ENCODE assay signal across 8 cellular contexts in the genomic region with DNA sequence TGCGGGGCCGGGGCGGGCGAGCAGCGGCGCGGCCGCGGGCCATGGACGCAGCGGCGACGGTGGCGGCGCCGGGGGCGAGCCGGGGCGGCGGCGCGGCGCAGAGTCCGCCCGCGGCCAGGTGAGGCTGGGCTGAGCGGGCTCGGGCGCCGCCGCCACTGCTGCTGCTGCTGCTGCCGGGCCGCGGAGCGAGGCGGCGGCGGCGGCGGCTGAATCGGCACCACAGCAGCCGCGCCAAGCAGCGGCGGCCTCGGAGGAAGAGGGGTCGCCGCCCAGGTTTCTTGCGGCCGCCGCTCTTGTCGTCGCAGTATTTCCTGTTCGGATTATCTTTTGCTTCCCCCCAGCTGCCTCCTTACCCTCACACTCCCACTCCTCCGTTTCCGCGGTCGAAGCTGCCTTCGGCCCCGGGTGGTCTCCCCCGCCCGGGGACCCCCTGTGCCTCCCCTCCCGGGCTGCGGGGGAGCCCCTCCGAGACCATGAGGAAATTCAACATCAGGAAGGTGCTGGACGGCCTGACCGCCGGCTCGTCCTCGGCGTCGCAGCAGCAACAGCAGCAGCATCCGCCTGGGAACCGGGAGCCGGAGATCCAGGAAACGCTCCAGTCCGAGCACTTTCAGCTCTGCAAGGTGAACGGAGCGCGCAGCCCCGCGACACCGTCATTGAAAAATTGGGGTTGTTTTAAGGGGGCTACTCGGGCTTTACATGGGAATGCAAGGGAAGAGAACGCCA. TPM values are rescaled to one million over a fixed set of nuclear protein-coding genes. Genes with fewer than 3 reads are reported as not detected.
DNase-seq lines count a peak whose midpoint lies in the region; ATAC-seq and TF ChIP-seq lines count a peak whose summit lies in the region.

A gene (plus strand): TSS at position 358 of the 726 bp plus-strand sequence. CDS start 116 bp downstream, at position 474.

- intact Hi-C loops in mucosa of descending colon (cut with DNase I, micrococcal nuclease): no loop called here

- peaks cover 14 to 24% of the 10 kb centered on the region in 2 donors for H3K4me1 Mint-ChIP-seq in stimulated activated naive B cell treated with anti-CD40 and anti-IgM and Interleukin-4, amounts not matched to agents 10 μg/mL and 1 μg/mL and 100 μg/mL, for 72 hours

- peak within 1 kb of the TSS; percentile 92 to 98 for H3K4me3 Mint-ChIP-seq in stimulated activated naive B cell treated with anti-CD40 and anti-IgM and Interleukin-4, amounts not matched to agents 10 μg/mL and 1 μg/mL and 100 μg/mL, for 72 hours

- H3K4me3 ChIP-seq in epithelial cell of esophagus (ENCODE audit: low read length): peak within 1 kb of the TSS; percentile 88
- H3K4me3 ChIP-seq in mucosa of descending colon: peak within 1 kb of the TSS; percentile 65

- no peaks in the 10 kb centered on the region for H3K36me3 Mint-ChIP-seq in stimulated activated naive B cell treated with anti-CD40 and anti-IgM and Interleukin-4, amounts not matched to agents 10 μg/mL and 1 μg/mL and 100 μg/mL, for 72 hours

- H3K27ac Mint-ChIP-seq in stimulated activated naive B cell treated with anti-CD40 and anti-IgM and Interleukin-4, amounts not matched to agents 10 μg/mL and 1 μg/mL and 100 μg/mL, for 72 hours: peak within 1 kb of the TSS; percentile 97

- TF ChIP-seq CTCF in epithelial cell of esophagus (IDR thresholded peaks at IDR 0.05; ENCODE audit: insufficient read depth, low read depth, low read length, missing control alignments): no peak
- TF ChIP-seq CTCF in mucosa of descending colon (IDR thresholded peaks at IDR 0.05): no peak

- ATAC-seq in HG02885 (IDR thresholded peaks at IDR 0.05; ENCODE audit: poor library complexity, unreplicated experiment): peak; percentile 34
- ATAC-seq in mucosa of descending colon: peak; percentile 24
- peak; percentile 33 to 41 for ATAC-seq in stimulated activated naive B cell treated with anti-CD40 and anti-IgM and Interleukin-4, amounts not matched to agents 10 μg/mL and 1 μg/mL and 100 μg/mL, for 72 hours (replicated peaks)

- no peaks in the 10 kb centered on the region for H3K4me1 ChIP-seq in mucosa of descending colon (ENCODE audit: low read depth)

- DNase-seq in SKM-1 (lab: John Stamatoyannopoulos, UW; ENCODE audit: unreplicated experiment) (peak; percentile 5), SKM-1 treated with dmso at 0.1 percent for 144 hours (lab: John Stamatoyannopoulos, UW; ENCODE audit: unreplicated experiment) (no peak), NCI-H526 treated with DMSO at 0.1 percent for 48 hours (lab: John Stamatoyannopoulos, UW) (peak; percentile 61), activated T-cell treated with anti-CD3 and anti-CD28 coated beads for 24 hours (ENCODE audit: low read depth) (peak; percentile 7), epithelial cell of esophagus (ENCODE audit: low read depth) (peak; percentile 56), mucosa of descending colon (peak; percentile 66 to 77 (median 74))
- DNase-seq in stimulated activated naive B cell treated with anti-CD40 and anti-IgM and Interleukin-4, amounts not matched to agents 10 μg/mL and 1 μg/mL and 100 μg/mL, for 72 hours: peak; percentile 20

- H3K9me3 Mint-ChIP-seq in stimulated activated naive B cell treated with anti-CD40 and anti-IgM and Interleukin-4, amounts not matched to agents 10 μg/mL and 1 μg/mL and 100 μg/mL, for 72 hours: no peaks in the 10 kb centered on the region

- H3K27me3 Mint-ChIP-seq in stimulated activated naive B cell treated with anti-CD40 and anti-IgM and Interleukin-4, amounts not matched to agents 10 μg/mL and 1 μg/mL and 100 μg/mL, for 72 hours: peaks cover 0 to 4% of the 10 kb centered on the region in 2 donors

- no peaks in the 10 kb centered on the region for H3K36me3 ChIP-seq in mucosa of descending colon (ENCODE audit: low read depth)

- no peaks in the 10 kb centered on the region for H3K9me3 ChIP-seq in mucosa of descending colon

RNA-seq across cellular contexts. Expression of the gene that starts here (rescaled TPM):
- 10 to 100 TPM; 42.0 to 71.1 (median 47.8) TPM for total RNA-seq in mucosa of descending colon
